Comparison of ENCODE assay signal across 9 cellular contexts in genomic region chr21:14901482-14901958, GRCh38.
A peak's percentile ranks its signal among the peaks of the same experiment; 100 is the strongest.
DNase-seq lines count a peak whose midpoint lies in the region; ATAC-seq, FAIRE-seq and TF ChIP-seq lines count a peak whose summit lies in the region.
"Had no signal": no experiment of that assay in that cellular context is flagged by ENCODE, and none has a peak within 500 bp of the region (broad histone marks: within the 10 kb centered on the region; RNA-seq: fewer than 3 reads in every experiment).

No MANE protein-coding gene starts in this region.

- H3K27me3 ChIP-seq in GM23248 (replicated peaks; ENCODE audit: insufficient read depth) (no peaks in the 10 kb centered on the region), Panc1 (ENCODE audit: control insufficient read depth, insufficient read depth, low read length) (no peaks in the 10 kb centered on the region), HepG2 (ENCODE audit: control insufficient read depth in 1 of 2, insufficient read depth in 2 of 2, low read length in 2 of 2) (no peaks in the 10 kb centered on the region), esophagus squamous epithelium (no peaks in the 10 kb centered on the region)

- intact Hi-C loops in Panc1 (cut with micrococcal nuclease; ENCODE audit: unreplicated experiment) (no loop called here), HepG2 (cut with micrococcal nuclease; ENCODE audit: unreplicated experiment) (no loop called here), esophagus squamous epithelium (cut with DNase I) (no loop called here)

- no peak for FAIRE-seq in HepG2 (lab: Jason Lieb, UNC)

- H3K27ac ChIP-seq in GM23248, result no peak overlapping the region
- H3K27ac ChIP-seq in Panc1 (ENCODE audit: low read length), result no peak overlapping the region
- no peak overlapping the region for H3K27ac ChIP-seq in HepG2 (ENCODE audit: extremely low read length, insufficient read depth, low read length)
- no peak overlapping the region for H3K27ac ChIP-seq in esophagus squamous epithelium

- H3K9ac ChIP-seq in GM23248, result no peak overlapping the region
- no peak overlapping the region for H3K9ac ChIP-seq in HepG2 (ENCODE audit: insufficient read depth, low read depth, low read length)

- ATAC-seq in GM18499 (IDR thresholded peaks at IDR 0.05; ENCODE audit: insufficient read depth, unreplicated experiment) (peak; percentile 91), Panc1 (peak; percentile 60), HepG2 (no peak)

- H3K9me2 ChIP-seq in GM23248 (ENCODE audit: insufficient read depth), result no peaks in the 10 kb centered on the region

- H4K20me1 ChIP-seq in GM23248 (ENCODE audit: insufficient read depth) (no peaks in the 10 kb centered on the region), HepG2 (ENCODE audit: insufficient read depth, low read length) (no peaks in the 10 kb centered on the region)

- no peak for TF ChIP-seq RAD21 in HepG2 (CRISPR knock-in tag; IDR thresholded peaks at IDR 0.05)

- H3K36me3 ChIP-seq in GM23248 (ENCODE audit: low read depth) (no peaks in the 10 kb centered on the region), Panc1 (ENCODE audit: control insufficient read depth, insufficient read depth, low read length) (no peaks in the 10 kb centered on the region), HepG2 (replicated peaks in 1 of 2; ENCODE audit: control insufficient read depth in 1 of 2, insufficient read depth in 2 of 2, low read length in 2 of 2) (no peaks in the 10 kb centered on the region), esophagus squamous epithelium (no peaks in the 10 kb centered on the region)

- TF ChIP-seq POLR2A in HepG2 (IDR thresholded peaks at IDR 0.05; ENCODE audit: insufficient read depth in 1 of 2, low read depth in 2 of 2, low read length in 2 of 2), result no peak
- no peak for TF ChIP-seq POLR2A in esophagus squamous epithelium (IDR thresholded peaks at IDR 0.05)

- H3K4me3 ChIP-seq in GM23248, result no peak overlapping the region
- H3K4me3 ChIP-seq in Panc1 (ENCODE audit: low read depth in 2 of 2, low read length in 2 of 2), result no peak overlapping the region
- no peak overlapping the region for H3K4me3 ChIP-seq in HepG2 (replicated peaks in 1 of 3; ENCODE audit: insufficient read depth in 1 of 3, low read depth in 2 of 3, low read length in 3 of 3)
- no peak overlapping the region for H3K4me3 ChIP-seq in esophagus squamous epithelium

- 40 to 47% methylated on average over 3 of the region's 3 CpGs for WGBS in GM23248 (ENCODE audit: low coverage in 1 of 2, low lambda C conversion rate in 2 of 2, missing lambda C conversion rate in 2 of 2), 2 experiments
- 100% methylated on average over 3 of the region's 3 CpGs for WGBS in HepG2 (ENCODE audit: low lambda C conversion rate)
- 50 to 59% methylated on average over 3 of the region's 3 CpGs for WGBS in esophagus squamous epithelium, 2 donors

- H3K9me3 ChIP-seq in GM23248 (ENCODE audit: low read depth) (no peaks in the 10 kb centered on the region), Panc1 (ENCODE audit: control insufficient read depth, insufficient read depth, low read depth, low read length) (no peaks in the 10 kb centered on the region), HepG2 (ENCODE audit: low read length) (no peaks in the 10 kb centered on the region), esophagus squamous epithelium (no peaks in the 10 kb centered on the region)

- DNase-seq in GM23248 (peak; percentile 43), Panc1 (ENCODE audit: low read depth, low spot score) (no peak), HepG2 (ENCODE audit: low spot score) (no peak), NCI-H2029 treated with DMSO at 0.1 percent for 48 hours (lab: John Stamatoyannopoulos, UW) (no peak), SIG-M5 treated with dmso at 0.1 percent for 504 hours (lab: John Stamatoyannopoulos, UW; ENCODE audit: unreplicated experiment) (no peak), middle frontal gyrus (ENCODE audit: extremely low spot score, low spot score) (no peak), esophagus squamous epithelium (lab: John Stamatoyannopoulos, UW) (no peak)
- DNase-seq: Right ventricle myocardium superior had no signal

- H2AFZ ChIP-seq in GM23248 (0 out of 2 replicates have a peak overlapping the region, but pooled peaks have one; percentile 73), HepG2 (ENCODE audit: low read length) (no peak overlapping the region)

- peak overlapping the region; percentile 68 for H3K4me2 ChIP-seq in GM23248 (ENCODE audit: unreplicated experiment)
- H3K4me2 ChIP-seq in HepG2 (ENCODE audit: low read depth, low read length), result no peak overlapping the region

- no peak for TF ChIP-seq EP300 in HepG2 (IDR thresholded peaks at IDR 0.05; ENCODE audit: low read depth in 2 of 2, low read length in 2 of 2)
- no peak for TF ChIP-seq EP300 in HepG2 (CRISPR knock-in tag; IDR thresholded peaks at IDR 0.05; ENCODE audit: borderline replicate concordance)

- TF ChIP-seq CTCF in Panc1 (IDR thresholded peaks at IDR 0.05) (no peak), HepG2 (CRISPR knock-in tag; IDR thresholded peaks at IDR 0.05) (no peak), esophagus squamous epithelium (IDR thresholded peaks at IDR 0.05) (no peak)

- peaks cover 26% of the 10 kb centered on the region for H3K4me1 ChIP-seq in GM23248 (ENCODE audit: insufficient read depth)
- H3K4me1 ChIP-seq in Panc1 (ENCODE audit: control insufficient read depth, insufficient read depth, low read length), result no peaks in the 10 kb centered on the region
- no peaks in the 10 kb centered on the region for H3K4me1 ChIP-seq in HepG2 (ENCODE audit: insufficient read depth, low read length)
- H3K4me1 ChIP-seq in esophagus squamous epithelium, result peaks cover 0 to 6% (median 0%) of the 10 kb centered on the region in 3 donors

- BruUV-seq in Panc1 (replicated peaks; lab: Mats Ljungman, UMichigan) (no TSS peak), HepG2 (replicated peaks; lab: Mats Ljungman, UMichigan) (no TSS peak)

- peaks cover 32% of the 10 kb centered on the region for H3F3A ChIP-seq in GM23248 (ENCODE audit: insufficient read depth)

- H3K79me2 ChIP-seq in GM23248 (ENCODE audit: insufficient read depth), result no peaks in the 10 kb centered on the region
- no peaks in the 10 kb centered on the region for H3K79me2 ChIP-seq in HepG2 (ENCODE audit: insufficient read depth, low read length)

- POLR2A ChIA-PET in Panc1 (lab: Charles Lee), result no interaction called here
- POLR2A ChIA-PET in HepG2 (lab: Yijun Ruan, JAX), result no interaction called here

- in situ Hi-C loops in GM23248 (cut with MboI) (no loop called here), Panc1 (cut with HindIII; ENCODE audit: low pct_unique_long_range_greater_than_20kb, low sequenced_read_pairs) (no loop called here), HepG2 (cut with HindIII; ENCODE audit: extremely low pct_ligation_motif_present, low pct_unique_long_range_greater_than_20kb) (no loop called here)

- CTCF ChIA-PET in Panc1 (lab: Charles Lee), result no interaction called here
- CTCF ChIA-PET in HepG2 (lab: Yijun Ruan, JAX; ENCODE audit: low intra/inter-chr PET ratio, low total read pairs), result no interaction called here

TF ChIP-seq in HepG2, 621 proteins besides CTCF, POLR2A, EP300 and RAD21 (continues in another document):
- TF ChIP-seq TEF (CRISPR knock-in tag; IDR thresholded peaks at IDR 0.05) (no peak), DPF2 (CRISPR knock-in tag; IDR thresholded peaks at IDR 0.05; ENCODE audit: borderline replicate concordance, low read depth) (no peak), ZNF432 (CRISPR knock-in tag; IDR thresholded peaks at IDR 0.05; ENCODE audit: borderline replicate concordance) (no peak), ZNF296 (CRISPR knock-in tag; conservative IDR thresholded peaks at IDR 0.05) (no peak), ATF7 (IDR thresholded peaks at IDR 0.05) (0 out of 2 replicates have a peak, but pooled peaks have one; percentile 19), ATF7 (CRISPR knock-in tag; IDR thresholded peaks at IDR 0.05) (no peak), PHF20 (CRISPR knock-in tag; IDR thresholded peaks at IDR 0.05) (no peak)
- TF ChIP-seq, protein P1, sequence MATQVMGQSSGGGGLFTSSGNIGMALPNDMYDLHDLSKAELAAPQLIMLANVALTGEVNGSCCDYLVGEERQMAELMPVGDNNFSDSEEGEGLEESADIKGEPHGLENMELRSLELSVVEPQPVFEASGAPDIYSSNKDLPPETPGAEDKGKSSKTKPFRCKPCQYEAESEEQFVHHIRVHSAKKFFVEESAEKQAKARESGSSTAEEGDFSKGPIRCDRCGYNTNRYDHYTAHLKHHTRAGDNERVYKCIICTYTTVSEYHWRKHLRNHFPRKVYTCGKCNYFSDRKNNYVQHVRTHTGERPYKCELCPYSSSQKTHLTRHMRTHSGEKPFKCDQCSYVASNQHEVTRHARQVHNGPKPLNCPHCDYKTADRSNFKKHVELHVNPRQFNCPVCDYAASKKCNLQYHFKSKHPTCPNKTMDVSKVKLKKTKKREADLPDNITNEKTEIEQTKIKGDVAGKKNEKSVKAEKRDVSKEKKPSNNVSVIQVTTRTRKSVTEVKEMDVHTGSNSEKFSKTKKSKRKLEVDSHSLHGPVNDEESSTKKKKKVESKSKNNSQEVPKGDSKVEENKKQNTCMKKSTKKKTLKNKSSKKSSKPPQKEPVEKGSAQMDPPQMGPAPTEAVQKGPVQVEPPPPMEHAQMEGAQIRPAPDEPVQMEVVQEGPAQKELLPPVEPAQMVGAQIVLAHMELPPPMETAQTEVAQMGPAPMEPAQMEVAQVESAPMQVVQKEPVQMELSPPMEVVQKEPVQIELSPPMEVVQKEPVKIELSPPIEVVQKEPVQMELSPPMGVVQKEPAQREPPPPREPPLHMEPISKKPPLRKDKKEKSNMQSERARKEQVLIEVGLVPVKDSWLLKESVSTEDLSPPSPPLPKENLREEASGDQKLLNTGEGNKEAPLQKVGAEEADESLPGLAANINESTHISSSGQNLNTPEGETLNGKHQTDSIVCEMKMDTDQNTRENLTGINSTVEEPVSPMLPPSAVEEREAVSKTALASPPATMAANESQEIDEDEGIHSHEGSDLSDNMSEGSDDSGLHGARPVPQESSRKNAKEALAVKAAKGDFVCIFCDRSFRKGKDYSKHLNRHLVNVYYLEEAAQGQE (IDR thresholded peaks at IDR 0.05; ENCODE audit: borderline replicate concordance in 1 of 2, low read depth in 1 of 2, low read length in 2 of 2), result no peak
